Comparison of ENCODE assay signal across 10 cellular contexts in genomic region chrX:112839856-112840255, GRCh38. TPM values are rescaled to one million over a fixed set of nuclear protein-coding genes. Genes with fewer than 3 reads are reported as not detected.
A peak's percentile ranks its signal among the peaks of the same experiment; 100 is the strongest.
DNase-seq lines count a peak whose midpoint lies in the region; ATAC-seq, FAIRE-seq and TF ChIP-seq lines count a peak whose summit lies in the region.
"Had no signal": no experiment of that assay in that cellular context is flagged by ENCODE, and none has a peak within 500 bp of the region (broad histone marks: within the 10 kb centered on the region; RNA-seq: fewer than 3 reads in every experiment).

No MANE protein-coding gene starts in this region.

- no peaks in the 10 kb centered on the region for H3K36me3 Mint-ChIP-seq in activated naive CD8-positive, alpha-beta T cell treated with anti-CD3 and anti-CD28 coated beads, Interleukin-2, amount 10 ng/mL, durations not matched to agents 7 days and 5 days

- H3K4me2 ChIP-seq in SK-N-SH, result peak overlapping the region; percentile 78

- TF ChIP-seq EP300 in SK-N-SH (IDR thresholded peaks at IDR 0.05; ENCODE audit: borderline replicate concordance in 1 of 2, low read depth in 1 of 2, low read length in 1 of 2) (no peak), stomach (IDR thresholded peaks at IDR 0.05) (no peak)

- no peaks in the 10 kb centered on the region for H3K9me3 ChIP-seq in SK-N-SH
- no peaks in the 10 kb centered on the region for H3K9me3 ChIP-seq in kidney (ENCODE audit: control insufficient read depth in 1 of 2, low read length in 2 of 2)
- H3K9me3 ChIP-seq in stomach, result peaks cover 0 to 6% (median 2%) of the 10 kb centered on the region in 4 donors

- TF ChIP-seq POLR2A in stomach (IDR thresholded peaks at IDR 0.05), result no peak

- POLR2A ChIA-PET in SK-N-SH (lab: Yijun Ruan, JAX), result no interaction called here
- POLR2A ChIA-PET in activated naive CD8-positive, alpha-beta T cell treated with anti-CD3 and anti-CD28 coated beads, Interleukin-2, amount 10 ng/mL, durations not matched to agents 7 days and 5 days (lab: Charles Lee), result no interaction called here

- H3K27ac ChIP-seq in SK-N-SH (ENCODE audit: low read depth in 2 of 2, low read length in 1 of 2), result no peak overlapping the region
- H3K27ac ChIP-seq in kidney (ENCODE audit: low read depth in 2 of 2, low read length in 2 of 2), result no peak overlapping the region
- H3K27ac ChIP-seq in stomach, result peak overlapping the region in 3 of 5 donors; percentile 81 to 86 (median 85)

- TF ChIP-seq CTCF in SK-N-SH (IDR thresholded peaks at IDR 0.05) (no peak), kidney (IDR thresholded peaks at IDR 0.05; ENCODE audit: borderline replicate concordance, extremely low read depth, insufficient read depth) (no peak), stomach (IDR thresholded peaks at IDR 0.05) (no peak)

- H3K27me3 Mint-ChIP-seq in activated naive CD8-positive, alpha-beta T cell treated with anti-CD3 and anti-CD28 coated beads, Interleukin-2, amount 10 ng/mL, durations not matched to agents 7 days and 5 days, result peaks cover 7% of the 10 kb centered on the region

- TF ChIP-seq RAD21 in SK-N-SH (IDR thresholded peaks at IDR 0.05; ENCODE audit: low read length), result no peak

- H3K4me3 ChIP-seq in SK-N-SH (ENCODE audit: low read depth in 2 of 2, low read length in 1 of 2) (peak overlapping the region; percentile 59 to 66), kidney (ENCODE audit: low read length in 2 of 2) (peak overlapping the region; percentile 82), stomach (peak overlapping the region; percentile 56 to 69 (median 65))

- no peaks in the 10 kb centered on the region for H3K27me3 ChIP-seq in SK-N-SH (ENCODE audit: insufficient read depth)
- H3K27me3 ChIP-seq in stomach, result peaks cover 0 to 20% (median 0%) of the 10 kb centered on the region in 3 donors

- H3K27ac Mint-ChIP-seq in activated naive CD8-positive, alpha-beta T cell treated with anti-CD3 and anti-CD28 coated beads, Interleukin-2, amount 10 ng/mL, durations not matched to agents 7 days and 5 days, result no peak overlapping the region

- peak overlapping the region; percentile 88 for H3K4me3 Mint-ChIP-seq in activated naive CD8-positive, alpha-beta T cell treated with anti-CD3 and anti-CD28 coated beads, Interleukin-2, amount 10 ng/mL, durations not matched to agents 7 days and 5 days

- peaks cover 5% of the 10 kb centered on the region for H3K4me1 Mint-ChIP-seq in activated naive CD8-positive, alpha-beta T cell treated with anti-CD3 and anti-CD28 coated beads, Interleukin-2, amount 10 ng/mL, durations not matched to agents 7 days and 5 days

- no peaks in the 10 kb centered on the region for H3K9me3 Mint-ChIP-seq in activated naive CD8-positive, alpha-beta T cell treated with anti-CD3 and anti-CD28 coated beads, Interleukin-2, amount 10 ng/mL, durations not matched to agents 7 days and 5 days

- 24% methylated on average over 5 of the region's 5 CpGs for WGBS in SK-N-SH (ENCODE audit: low lambda C conversion rate)
- 4 to 24% (median 9%) methylated on average over 5 of the region's 5 CpGs for WGBS in stomach, 5 donors

- H3K79me2 ChIP-seq in SK-N-SH (ENCODE audit: insufficient read depth), result no peaks in the 10 kb centered on the region; the same call in 1 of the 2 replicates

- H3K36me3 ChIP-seq in SK-N-SH (replicated peaks in 1 of 2; ENCODE audit: control insufficient read depth in 1 of 2, insufficient read depth in 2 of 2, low read length in 1 of 2), result no peaks in the 10 kb centered on the region
- H3K36me3 ChIP-seq in kidney (ENCODE audit: control insufficient read depth in 1 of 2, insufficient read depth in 2 of 2, low read length in 2 of 2), result no peaks in the 10 kb centered on the region
- no peaks in the 10 kb centered on the region for H3K36me3 ChIP-seq in stomach

- no peaks in the 10 kb centered on the region for H4K20me1 ChIP-seq in SK-N-SH (ENCODE audit: insufficient read depth)

- H3F3A ChIP-seq in SK-N-SH (replicated peaks; ENCODE audit: insufficient read depth), result peaks cover under 1% of the 10 kb centered on the region

- no peak for FAIRE-seq in kidney (lab: Jason Lieb, UNC)
- FAIRE-seq: A204.1 had no signal

- H3K9me2 ChIP-seq in SK-N-SH, result no peaks in the 10 kb centered on the region

- DNase-seq in SK-N-SH, result no peak
- no peak for DNase-seq in activated naive CD8-positive, alpha-beta T cell treated with anti-CD3 and anti-CD28 coated beads, Interleukin-2, amount 10 ng/mL, durations not matched to agents 7 days and 5 days
- DNase-seq in kidney, result no peak
- no peak for DNase-seq in stomach
- no peak for DNase-seq in HPDE6-E6E7 (ENCODE audit: extremely low spot score)
- DNase-seq in cortex of kidney (lab: John Stamatoyannopoulos, UW), result no peak
- no peak for DNase-seq in DMS53 (lab: John Stamatoyannopoulos, UW)
- DNase-seq: NCI-H446 had no signal

- CTCF ChIA-PET in SK-N-SH (lab: Yijun Ruan, JAX), result interaction anchor here (1.6 kb wide), 1 partner anchor 108 kb away, joined by 3 read pairs; no protein-coding TSS in a partner anchor

- intact Hi-C loops in kidney (cut with DNase I), result no loop called here
- intact Hi-C loops in stomach (cut with DNase I; ENCODE audit: low total_unique reads), result no loop called here

- peak overlapping the region; percentile 52; the same call in 1 of the 2 replicates for H3K9ac ChIP-seq in SK-N-SH
- peak overlapping the region in 1 of 2 donors; percentile 55 for H3K9ac ChIP-seq in kidney (ENCODE audit: low read length in 2 of 2)

- no peak for ATAC-seq in SK-N-SH treated with all-trans-retinoic acid at 6 μM for 48 hours
- ATAC-seq in activated naive CD8-positive, alpha-beta T cell treated with anti-CD3 and anti-CD28 coated beads, Interleukin-2, amount 10 ng/mL, durations not matched to agents 7 days and 5 days (ENCODE audit: low read depth), result no peak

- no peak overlapping the region for H2AFZ ChIP-seq in SK-N-SH (ENCODE audit: low read depth)

- H3K4me1 ChIP-seq in SK-N-SH (ENCODE audit: control insufficient read depth in 1 of 2, insufficient read depth in 2 of 2, low read depth in 1 of 2, low read length in 1 of 2), result no peaks in the 10 kb centered on the region; a peak in 1 of 4 replicates
- peaks cover 0 to 3% of the 10 kb centered on the region in 2 donors for H3K4me1 ChIP-seq in kidney (ENCODE audit: control insufficient read depth in 1 of 2, insufficient read depth in 1 of 2, low read depth in 1 of 2, low read length in 2 of 2)
- H3K4me1 ChIP-seq in stomach, result no peaks in the 10 kb centered on the region

TF ChIP-seq in SK-N-SH, 30 proteins besides CTCF, POLR2A, EP300 and RAD21:
- TF ChIP-seq GATA2 (CRISPR knock-in tag; IDR thresholded peaks at IDR 0.05) (0 out of 2 replicates have a peak, but pooled peaks have one; percentile 22), RXRA (IDR thresholded peaks at IDR 0.05; ENCODE audit: borderline replicate concordance, low read depth) (no peak)

TF ChIP-seq in SK-N-SH treated with all-trans-retinoic acid at 6 μM for 48 hours, 23 proteins besides CTCF, POLR2A, EP300 and RAD21:
- TF ChIP-seq OSR1 (CRISPR knock-in tag; IDR thresholded peaks at IDR 0.05) (no peak), RARB (CRISPR knock-in tag; IDR thresholded peaks at IDR 0.05) (no peak), ZC3H10 (CRISPR knock-in tag; IDR thresholded peaks at IDR 0.05) (no peak)

RNA-seq across cellular contexts. Expression of gene AMOT, which starts 0.8 kb away (rescaled TPM):
- 3.4 and 3.8 TPM in 2 replicates for polyA plus RNA-seq in SK-N-SH (2012; rRNA removed)
- 2.5 and 2.9 TPM in 2 replicates for polyA plus RNA-seq in SK-N-SH (2012; cell fraction: cytosol; rRNA removed)
- polyA plus RNA-seq in SK-N-SH (2012; cell fraction: nucleus; rRNA removed), result 4.7 and 4.9 TPM in 2 replicates
- 1 to 10 TPM; 1.1 to 1.8 TPM for total RNA-seq in activated naive CD8-positive, alpha-beta T cell treated with anti-CD3 and anti-CD28 coated beads, Interleukin-2, amount 10 ng/mL, durations not matched to agents 7 days and 5 days
- total RNA-seq in kidney, result 35.1 TPM
- 5.5 TPM for polyA plus RNA-seq in kidney (ENCODE audit: insufficient read depth, low read depth, low replicate concordance)
- 10 to 100 TPM in 1 of 5 donors, 1 to 10 TPM in 3, not detected in 1; 4.9 to 12.5 (median 9.1) TPM for total RNA-seq in stomach
- 1 to 10 TPM; 1.4 to 1.6 (median 1.4) TPM for polyA plus RNA-seq in stomach

Comparison
In these comparisons a context has a peak if more than half of its experiments do, and no peak if none do; other contexts are left out.
1. H3K27ac ChIP-seq: peak in stomach (3 of 5); none in SK-N-SH (0 of 2) and kidney (0 of 2).
2. Peak in every context shown above with its lines, with median percentiles within 50 percentile points of each other: H3K4me3 ChIP-seq.